In genomic region chr19:48638831-48639381, GRCh38 we compare ENCODE assay signal across 8 cellular contexts. TPM values are rescaled to one million over a fixed set of nuclear protein-coding genes. Genes with fewer than 3 reads are reported as not detected.
DNase-seq lines count a peak whose midpoint lies in the region; ATAC-seq and TF ChIP-seq lines count a peak whose summit lies in the region.

No MANE protein-coding gene starts in this region.

- peak overlapping the region; percentile 79; the same call in 1 of the 2 replicates for H2AFZ ChIP-seq in KMS-11 (ENCODE audit: low read depth)

- intact Hi-C loops in natural killer cell (cut with micrococcal nuclease): loop anchor here (1.0 to 10.0 kb wide), 7 partner anchors 7 to 1003 kb away; partner anchors contain the start of genes CA11, GYS1, PPP1R15A and RRAS

- H3K9ac ChIP-seq in KMS-11: no peak overlapping the region

- no peaks in the 10 kb centered on the region for H3K36me3 Mint-ChIP-seq in natural killer cell

- H3K79me2 ChIP-seq in KMS-11 (ENCODE audit: insufficient read depth, low read depth): no peaks in the 10 kb centered on the region

- no peaks in the 10 kb centered on the region for H3K27me3 Mint-ChIP-seq in natural killer cell (ENCODE audit: low read depth in 2 of 2)

- TF ChIP-seq CTCF in KMS-11 (conservative IDR thresholded peaks at IDR 0.05; ENCODE audit: low read depth, low read length) (no peak), natural killer cell (IDR thresholded peaks at IDR 0.05) (no peak)

- no peaks in the 10 kb centered on the region for H4K20me1 ChIP-seq in KMS-11 (ENCODE audit: insufficient read depth)

- DNase-seq in AG08396 (ENCODE audit: low spot score) (peak; percentile 5), caudate nucleus (lab: John Stamatoyannopoulos, UW) (peak in 4 of 61 donors; percentile 8 to 39 (median 20)), natural killer cell (no peak), hepatic stellate cell (ENCODE audit: low spot score) (no peak), NCI-H524 treated with DMSO at 0.1 percent for 48 hours (lab: John Stamatoyannopoulos, UW) (no peak)

- no peak overlapping the region for H3K4me3 ChIP-seq in KMS-11 (IDR thresholded peaks at IDR 0.05; ENCODE audit: insufficient read depth, low read depth, low read length)

- H3K9me3 Mint-ChIP-seq in natural killer cell: peaks cover 0 to 4% of the 10 kb centered on the region in 2 donors

- H3K27ac Mint-ChIP-seq in natural killer cell: peak overlapping the region; percentile 99

- no peak overlapping the region for H3K27ac ChIP-seq in KMS-11
- H3K27ac ChIP-seq in caudate nucleus (ENCODE audit: low read depth, low read length): peak overlapping the region; percentile 99

- ATAC-seq in natural killer cell: no peak
- ATAC-seq in HG03565 (IDR thresholded peaks at IDR 0.05; ENCODE audit: unreplicated experiment): no peak
- ATAC-seq in GM21737 (IDR thresholded peaks at IDR 0.05; ENCODE audit: unreplicated experiment): no peak

- peaks cover 9% of the 10 kb centered on the region; the same call in 1 of the 2 replicates for H3K27me3 ChIP-seq in KMS-11 (ENCODE audit: insufficient read depth, low read depth)

- no peaks in the 10 kb centered on the region for H3K36me3 ChIP-seq in KMS-11 (ENCODE audit: insufficient read depth)

- peaks cover 27% of the 10 kb centered on the region for H3K4me1 ChIP-seq in KMS-11 (ENCODE audit: low read depth, poor library complexity, severe bottlenecking)

- peaks cover 39 to 50% of the 10 kb centered on the region in 2 donors for H3K4me1 Mint-ChIP-seq in natural killer cell

- peak overlapping the region; percentile 80 for H3K4me2 ChIP-seq in KMS-11

- H3K4me3 Mint-ChIP-seq in natural killer cell: peak overlapping the region; percentile 95

RNA-seq across cellular contexts. Expression of gene DBP, which starts 1.7 kb away (rescaled TPM):
- 10 to 100 TPM; 16.4 to 31.2 (median 24.3) TPM for total RNA-seq in natural killer cell

RNA-seq across cellular contexts. Expression of gene CA11, which starts 7.1 kb away (rescaled TPM):
- total RNA-seq in natural killer cell: 10 to 100 TPM in 2 of 3 donors, 1 to 10 TPM in 1; 9.2 to 11.9 (median 11.0) TPM

RNA-seq across cellular contexts. Expression of gene SPHK2, which starts 19.6 kb away (rescaled TPM):
- 10 to 100 TPM; 18.6 to 28.3 (median 23.2) TPM for total RNA-seq in natural killer cell

RNA-seq across cellular contexts. Expression of gene RPL18, which starts 19.9 kb away (rescaled TPM):
- 1,000 to 10,000 TPM in 2 of 3 donors, 100 to 1,000 TPM in 1; 900 to 1,086 (median 1,066) TPM for total RNA-seq in natural killer cell

RNA-seq across cellular contexts. Expression of gene FAM83E, which starts 24.0 kb away (rescaled TPM):
- 1 to 10 TPM in 2 of 3 donors, under 1 TPM in 1; 0.70 to 1.3 (median 1.1) TPM for total RNA-seq in natural killer cell
